ENCODE assay signal across 13 cellular contexts in the genomic region with DNA sequence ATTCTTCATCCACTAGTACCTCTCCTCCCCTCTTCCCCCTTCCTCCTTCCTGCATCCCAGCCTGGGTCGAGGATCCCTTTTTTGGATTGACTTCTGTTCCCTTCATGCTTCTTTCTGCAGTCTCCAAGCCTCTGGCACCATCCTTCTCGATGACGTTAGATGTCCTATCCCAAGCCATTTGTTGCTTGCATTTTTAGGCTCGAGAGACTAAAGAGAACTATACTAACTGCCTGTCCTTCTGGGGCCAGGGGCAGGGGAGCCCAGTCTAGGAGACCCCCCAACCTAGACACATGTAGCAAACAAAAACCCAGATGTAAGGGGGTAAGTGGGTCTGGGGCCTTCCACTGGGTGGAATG. TPM values are rescaled to one million over a fixed set of nuclear protein-coding genes. Genes with fewer than 3 reads are reported as not detected.
DNase-seq lines count a peak whose midpoint lies in the region; ATAC-seq, FAIRE-seq and TF ChIP-seq lines count a peak whose summit lies in the region.
"Had no signal": no experiment of that assay in that cellular context is flagged by ENCODE, and none has a peak within 500 bp of the region (broad histone marks: within the 10 kb centered on the region; RNA-seq: fewer than 3 reads in every experiment).

No MANE protein-coding gene starts in this region.

- no peak for TF ChIP-seq EP300 in K562 (IDR thresholded peaks at IDR 0.05; ENCODE audit: low read length)

- no peaks in the 10 kb centered on the region for H4K20me1 ChIP-seq in K562 (replicated peaks; ENCODE audit: control insufficient read depth, insufficient read depth, low read length)

- no peaks in the 10 kb centered on the region for H3K9me1 ChIP-seq in K562 (ENCODE audit: control insufficient read depth, insufficient read depth, low read length)

- TF ChIP-seq CTCF in K562 (IDR thresholded peaks at IDR 0.05 in 2 of 3, conservative IDR thresholded peaks at IDR 0.05 in 1 of 3; ENCODE audit: insufficient read depth in 2 of 3, low read depth in 1 of 3, low read length in 3 of 3) = no peak

- H3K27me3 ChIP-seq in K562 (ENCODE audit: control insufficient read depth in 2 of 2, insufficient read depth in 2 of 2, low read length in 2 of 2) = no peaks in the 10 kb centered on the region
- H3K27me3 ChIP-seq in subcutaneous abdominal adipose tissue (ENCODE audit: control insufficient read depth in 5 of 5, insufficient read depth in 4 of 5, low read length in 5 of 5) = no peaks in the 10 kb centered on the region

- in situ Hi-C loops in K562 (cut with MboI) = no loop called here

- no peaks in the 10 kb centered on the region for H3K9me3 Mint-ChIP-seq in T-helper 2 cell treated with Interferon-gamma antibody and Interleukin-4, amounts not matched to agents 5 μg/mL and 100 μg/mL, for 36 hours

- no peak for FAIRE-seq in K562 (lab: Jason Lieb, UNC)
- FAIRE-seq: islet of Langerhans had no signal

- H3K9me3 ChIP-seq in K562 (replicated peaks; ENCODE audit: control insufficient read depth, insufficient read depth, low read depth, low read length) (no peaks in the 10 kb centered on the region), subcutaneous abdominal adipose tissue (ENCODE audit: control insufficient read depth in 5 of 5, low read length in 5 of 5) (no peaks in the 10 kb centered on the region)

- ATAC-seq in K562 = no peak
- ATAC-seq in GM18517 (IDR thresholded peaks at IDR 0.05; ENCODE audit: unreplicated experiment) = no peak

- BruUV-seq in K562 (replicated peaks; lab: Mats Ljungman, UMichigan) = no TSS peak

- no peaks in the 10 kb centered on the region for H3K79me2 ChIP-seq in K562 (ENCODE audit: control insufficient read depth, insufficient read depth, low read length)

- no peaks in the 10 kb centered on the region for H3K27me3 Mint-ChIP-seq in T-helper 2 cell treated with Interferon-gamma antibody and Interleukin-4, amounts not matched to agents 5 μg/mL and 100 μg/mL, for 36 hours (ENCODE audit: low read depth)

- no peak overlapping the region for H2AFZ ChIP-seq in K562 (ENCODE audit: low read depth, low read length)

- H3K9ac ChIP-seq in K562 (ENCODE audit: insufficient read depth in 1 of 2, low read depth in 2 of 2, low read length in 2 of 2) = no peak overlapping the region; a peak in 1 of 4 replicates
- H3K9ac ChIP-seq in subcutaneous abdominal adipose tissue (ENCODE audit: low read length in 5 of 5) = peak overlapping the region in 3 of 5 donors; percentile 0 to 68 (median 26)

- peak overlapping the region; percentile 66 for H3K27ac Mint-ChIP-seq in T-helper 2 cell treated with Interferon-gamma antibody and Interleukin-4, amounts not matched to agents 5 μg/mL and 100 μg/mL, for 36 hours

- peaks cover 8% of the 10 kb centered on the region for H3K4me1 Mint-ChIP-seq in T-helper 2 cell treated with Interferon-gamma antibody and Interleukin-4, amounts not matched to agents 5 μg/mL and 100 μg/mL, for 36 hours (ENCODE audit: low read depth)

- intact Hi-C loops in K562 (cut with micrococcal nuclease) = no loop called here

- TF ChIP-seq POLR2A in K562 (conservative IDR thresholded peaks at IDR 0.05) = no peak

- WGBS in K562 (ENCODE audit: insufficient coverage, low coverage, missing lambda C conversion rate) = 51% methylated on average over 4 of the region's 4 CpGs

- H3K36me3 Mint-ChIP-seq in T-helper 2 cell treated with Interferon-gamma antibody and Interleukin-4, amounts not matched to agents 5 μg/mL and 100 μg/mL, for 36 hours (ENCODE audit: low read depth) = peaks cover 6% of the 10 kb centered on the region

- H3K4me3 ChIP-seq in K562 = no peak overlapping the region
- H3K4me3 ChIP-seq in subcutaneous abdominal adipose tissue (ENCODE audit: low read depth in 1 of 5, low read length in 5 of 5) = peak overlapping the region in 1 of 5 donors; percentile 11

- CTCF ChIA-PET in K562 (lab: Yijun Ruan, JAX; ENCODE audit: low intra/inter-chr PET ratio) = no interaction called here

- H3K4me3 Mint-ChIP-seq in T-helper 2 cell treated with Interferon-gamma antibody and Interleukin-4, amounts not matched to agents 5 μg/mL and 100 μg/mL, for 36 hours = no peak overlapping the region

- no peak overlapping the region for H3K4me2 ChIP-seq in K562 (ENCODE audit: insufficient read depth, low read length)

- H3K4me1 ChIP-seq in K562 (replicated peaks in 1 of 2; ENCODE audit: control insufficient read depth in 2 of 2, insufficient read depth in 2 of 2, low read length in 2 of 2) = peaks cover 10 to 20% of the 10 kb centered on the region in 2 experiments
- peaks cover 9 to 22% (median 20%) of the 10 kb centered on the region in 5 donors for H3K4me1 ChIP-seq in subcutaneous abdominal adipose tissue (ENCODE audit: control insufficient read depth in 5 of 5, insufficient read depth in 5 of 5, low read length in 5 of 5)

- DNase-seq in T-helper 2 cell treated with Interferon-gamma antibody and Interleukin-4, amounts not matched to agents 5 μg/mL and 100 μg/mL, for 36 hours (ENCODE audit: low spot score) = no peak
- DNase-seq in T-helper 2 cell (no peak), K562 (ENCODE audit: extremely low read depth in 1 of 4, low spot score in 3 of 4) (no peak), mesenteric fat pad (ENCODE audit: low spot score) (peak; percentile 41), NCI-H1092 treated with DMSO at 0.1 percent for 48 hours (lab: John Stamatoyannopoulos, UW) (no peak), DMS79 treated with DMSO at 0.1 percent for 48 hours (lab: John Stamatoyannopoulos, UW) (no peak)
- DNase-seq: 8988T; amygdala; NK-92 treated with Interleukin-12 subunit alpha and Interleukin-12 subunit beta, amount 100 ng/mL, for 24 hours; occipital lobe had no signal

- H3K27ac ChIP-seq in K562 (ENCODE audit: extremely low read depth, low read depth, low read length) (no peak overlapping the region; the same call in 2 of the 3 replicates), subcutaneous abdominal adipose tissue (ENCODE audit: low read depth, low read length) (peak overlapping the region; percentile 74)

- no peak for TF ChIP-seq RAD21 in K562 (CRISPR knock-in tag; conservative IDR thresholded peaks at IDR 0.05 in 1 of 2, IDR thresholded peaks at IDR 0.05 in 1 of 2)

- POLR2A ChIA-PET in K562 (lab: Yijun Ruan, JAX) = interaction anchor here (0.6 to 4.1 kb wide), 9 partner anchors 9 to 437 kb away, joined by 3 to 37 read pairs (median 7); partner anchors contain the start of gene UNK

- peaks cover 31% of the 10 kb centered on the region; the same call in 2 of the 3 replicates for H3K36me3 ChIP-seq in K562 (ENCODE audit: control insufficient read depth, insufficient read depth, low read length)
- peaks cover 0 to 38% (median 29%) of the 10 kb centered on the region in 5 donors for H3K36me3 ChIP-seq in subcutaneous abdominal adipose tissue (ENCODE audit: control insufficient read depth in 5 of 5, insufficient read depth in 5 of 5, low read length in 5 of 5)

RNA-seq across cellular contexts. Expression of gene UNK, which starts 23.9 kb away (rescaled TPM):
- 112 and 148 TPM in 2 replicates for total RNA-seq in K562 (2011; cell fraction: chromatin; rRNA removed; ENCODE audit: low replicate concordance)
- 60.9 and 67.9 TPM in 2 replicates for total RNA-seq in K562 (2011; cell fraction: nucleolus; rRNA removed)
- total RNA-seq in K562 (2011; cell fraction: nucleoplasm; rRNA removed) = 116 and 161 TPM in 2 replicates
- total RNA-seq in K562 (2014; rRNA removed) = 12.8 and 16.0 TPM in 2 replicates
- 24.8 and 27.6 TPM in 2 replicates for total RNA-seq in K562 (2014; rRNA removed; fragmentation: Illumina TruSeq; extraction: Trizol)
- 25.8 and 27.7 TPM in 2 replicates for total RNA-seq in K562 (2015; rRNA removed; fragmentation: Illumina TruSeq; extraction: Trizol)
- 22.2 and 26.7 TPM in 2 replicates for total RNA-seq in K562 (2021)
- 38.6 and 38.7 TPM in 2 replicates for polyA plus RNA-seq in K562 (2011; rRNA removed)
- polyA plus RNA-seq in K562 (2011; cell fraction: cytosol; rRNA removed) = 17.7 and 26.9 TPM in 2 replicates
- polyA plus RNA-seq in K562 (2011; cell fraction: nucleus; rRNA removed) = 31.3 and 35.3 TPM in 2 replicates
- 20.2 and 24.9 TPM in 2 replicates for polyA plus RNA-seq in K562 (2012)
- 36.5 and 38.1 TPM in 2 replicates for polyA plus RNA-seq in K562 (2014; fragmentation: Illumina TruSeq; extraction: Trizol)
- polyA plus RNA-seq in K562 (2014; fragmentation: Nextera tagmentation; extraction: Ambion mirVana) = 10 to 100 TPM; 13.7 to 18.8 TPM
- 24.2 and 25.4 TPM in 2 replicates for polyA plus RNA-seq in K562 (2014; rRNA removed)
- 25.3 and 43.9 TPM in 2 replicates for polyA minus RNA-seq in K562 (2011; rRNA and poly(A)+ RNA removed)
- 6.6 and 14.4 TPM in 2 replicates for polyA minus RNA-seq in K562 (2011; cell fraction: cytosol; rRNA and poly(A)+ RNA removed)
- 17.8 and 34.1 TPM in 2 replicates for polyA minus RNA-seq in K562 (2011; cell fraction: nucleus; rRNA and poly(A)+ RNA removed)
- total RNA-seq in mesenteric fat pad = 24.6 TPM

RNA-seq across cellular contexts. Expression of gene UNC13D, which starts 35.7 kb away (rescaled TPM):
- total RNA-seq in K562 (2011; cell fraction: chromatin; rRNA removed; ENCODE audit: low replicate concordance) = 235 and 813 TPM in 2 replicates
- total RNA-seq in K562 (2011; cell fraction: nucleolus; rRNA removed) = 592 and 605 TPM in 2 replicates
- 287 and 294 TPM in 2 replicates for total RNA-seq in K562 (2011; cell fraction: nucleoplasm; rRNA removed)
- total RNA-seq in K562 (2014; rRNA removed) = 150 and 207 TPM in 2 replicates
- total RNA-seq in K562 (2014; rRNA removed; fragmentation: Illumina TruSeq; extraction: Trizol) = 22.9 and 31.6 TPM in 2 replicates
- 74.2 and 74.8 TPM in 2 replicates for total RNA-seq in K562 (2015; rRNA removed; fragmentation: Illumina TruSeq; extraction: Trizol)
- total RNA-seq in K562 (2021) = 222 and 244 TPM in 2 replicates
- 69.2 and 129 TPM in 2 replicates for polyA plus RNA-seq in K562 (2011; rRNA removed)
- polyA plus RNA-seq in K562 (2011; cell fraction: cytosol; rRNA removed) = 51.7 and 114 TPM in 2 replicates
- 454 and 648 TPM in 2 replicates for polyA plus RNA-seq in K562 (2011; cell fraction: nucleus; rRNA removed)
- 163 and 235 TPM in 2 replicates for polyA plus RNA-seq in K562 (2012)
- polyA plus RNA-seq in K562 (2014; fragmentation: Illumina TruSeq; extraction: Trizol) = 66.9 and 108 TPM in 2 replicates
- polyA plus RNA-seq in K562 (2014; fragmentation: Nextera tagmentation; extraction: Ambion mirVana) = 1 to 10 TPM in 1 of 2 experiments, under 1 TPM in 1; 0.86 to 1.9 TPM
- 147 and 160 TPM in 2 replicates for polyA plus RNA-seq in K562 (2014; rRNA removed)
- 34.9 and 44.0 TPM in 2 replicates for polyA minus RNA-seq in K562 (2011; rRNA and poly(A)+ RNA removed)
- 92.5 and 106 TPM in 2 replicates for polyA minus RNA-seq in K562 (2011; cell fraction: cytosol; rRNA and poly(A)+ RNA removed)
- polyA minus RNA-seq in K562 (2011; cell fraction: nucleus; rRNA and poly(A)+ RNA removed) = 163 and 184 TPM in 2 replicates
- 12.8 TPM for total RNA-seq in mesenteric fat pad

RNA-seq across cellular contexts. Expression of gene GALK1, which starts 43.5 kb away (rescaled TPM):
- 12.6 and 46.2 TPM in 2 replicates for total RNA-seq in K562 (2011; cell fraction: chromatin; rRNA removed; ENCODE audit: low replicate concordance)
- total RNA-seq in K562 (2011; cell fraction: nucleolus; rRNA removed) = 46.2 and 53.6 TPM in 2 replicates
- total RNA-seq in K562 (2011; cell fraction: nucleoplasm; rRNA removed) = 21.6 and 27.1 TPM in 2 replicates
- total RNA-seq in K562 (2014; rRNA removed) (51.6 and 58.5 TPM in 2 replicates), K562 (2014; rRNA removed; fragmentation: Illumina TruSeq; extraction: Trizol) (2.2 and 4.2 TPM in 2 replicates), K562 (2015; rRNA removed; fragmentation: Illumina TruSeq; extraction: Trizol) (23.2 and 23.4 TPM in 2 replicates), K562 (2021) (41.6 and 46.7 TPM in 2 replicates), mesenteric fat pad (26.4 TPM)
- polyA plus RNA-seq in K562 (2011; rRNA removed) (17.4 and 31.4 TPM in 2 replicates), K562 (2014; fragmentation: Illumina TruSeq; extraction: Trizol) (6.1 and 15.8 TPM in 2 replicates), K562 (2014; fragmentation: Nextera tagmentation; extraction: Ambion mirVana) (1 to 10 TPM in 1 of 2 experiments, under 1 TPM in 1; 0.45 to 2.1 TPM), K562 (2014; rRNA removed) (36.4 and 40.3 TPM in 2 replicates)
- 40.3 and 101 TPM in 2 replicates for polyA plus RNA-seq in K562 (2011; cell fraction: cytosol; rRNA removed)
- polyA plus RNA-seq in K562 (2011; cell fraction: nucleus; rRNA removed) = 71.0 and 91.6 TPM in 2 replicates
- 29.9 and 60.2 TPM in 2 replicates for polyA plus RNA-seq in K562 (2012)
- 7.4 and 9.8 TPM in 2 replicates for polyA minus RNA-seq in K562 (2011; rRNA and poly(A)+ RNA removed)
- 23.4 and 30.8 TPM in 2 replicates for polyA minus RNA-seq in K562 (2011; cell fraction: cytosol; rRNA and poly(A)+ RNA removed)
- 18.3 and 25.1 TPM in 2 replicates for polyA minus RNA-seq in K562 (2011; cell fraction: nucleus; rRNA and poly(A)+ RNA removed)

RNA-seq across cellular contexts. Expression of gene WBP2, which starts 46.6 kb away (rescaled TPM):
- total RNA-seq in K562 (2011; cell fraction: chromatin; rRNA removed; ENCODE audit: low replicate concordance) = 86.2 and 163 TPM in 2 replicates
- total RNA-seq in K562 (2011; cell fraction: nucleolus; rRNA removed) = 82.5 and 95.5 TPM in 2 replicates
- 79.1 and 87.2 TPM in 2 replicates for total RNA-seq in K562 (2011; cell fraction: nucleoplasm; rRNA removed)
- total RNA-seq in K562 (2014; rRNA removed) = 25.2 and 35.8 TPM in 2 replicates
- total RNA-seq in K562 (2014; rRNA removed; fragmentation: Illumina TruSeq; extraction: Trizol) = 18.1 and 22.9 TPM in 2 replicates
- 13.8 and 16.2 TPM in 2 replicates for total RNA-seq in K562 (2015; rRNA removed; fragmentation: Illumina TruSeq; extraction: Trizol)
- 63.5 and 74.3 TPM in 2 replicates for total RNA-seq in K562 (2021)
- 20.0 and 81.3 TPM in 2 replicates for polyA plus RNA-seq in K562 (2011; rRNA removed)
- 25.6 and 40.9 TPM in 2 replicates for polyA plus RNA-seq in K562 (2011; cell fraction: cytosol; rRNA removed)
- 60.4 and 70.3 TPM in 2 replicates for polyA plus RNA-seq in K562 (2011; cell fraction: nucleus; rRNA removed)
- 83.9 and 158 TPM in 2 replicates for polyA plus RNA-seq in K562 (2012)
- polyA plus RNA-seq in K562 (2014; fragmentation: Illumina TruSeq; extraction: Trizol) = 68.6 and 96.0 TPM in 2 replicates
- 1 to 10 TPM; 2.2 to 3.7 TPM for polyA plus RNA-seq in K562 (2014; fragmentation: Nextera tagmentation; extraction: Ambion mirVana)
- 30.9 and 33.1 TPM in 2 replicates for polyA plus RNA-seq in K562 (2014; rRNA removed)
- polyA minus RNA-seq in K562 (2011; rRNA and poly(A)+ RNA removed) = 25.4 and 47.1 TPM in 2 replicates
- polyA minus RNA-seq in K562 (2011; cell fraction: cytosol; rRNA and poly(A)+ RNA removed) = 45.1 and 49.2 TPM in 2 replicates
- 30.4 and 43.1 TPM in 2 replicates for polyA minus RNA-seq in K562 (2011; cell fraction: nucleus; rRNA and poly(A)+ RNA removed)
- total RNA-seq in mesenteric fat pad = 125 TPM

Comparison
In these comparisons a context has a peak if more than half of its experiments do, and no peak if none do; other contexts are left out.
1. H3K9ac ChIP-seq: peak in subcutaneous abdominal adipose tissue (3 of 5); none in K562 (0 of 2).